ENCODE assay signal across 16 cellular contexts in the genomic region with DNA sequence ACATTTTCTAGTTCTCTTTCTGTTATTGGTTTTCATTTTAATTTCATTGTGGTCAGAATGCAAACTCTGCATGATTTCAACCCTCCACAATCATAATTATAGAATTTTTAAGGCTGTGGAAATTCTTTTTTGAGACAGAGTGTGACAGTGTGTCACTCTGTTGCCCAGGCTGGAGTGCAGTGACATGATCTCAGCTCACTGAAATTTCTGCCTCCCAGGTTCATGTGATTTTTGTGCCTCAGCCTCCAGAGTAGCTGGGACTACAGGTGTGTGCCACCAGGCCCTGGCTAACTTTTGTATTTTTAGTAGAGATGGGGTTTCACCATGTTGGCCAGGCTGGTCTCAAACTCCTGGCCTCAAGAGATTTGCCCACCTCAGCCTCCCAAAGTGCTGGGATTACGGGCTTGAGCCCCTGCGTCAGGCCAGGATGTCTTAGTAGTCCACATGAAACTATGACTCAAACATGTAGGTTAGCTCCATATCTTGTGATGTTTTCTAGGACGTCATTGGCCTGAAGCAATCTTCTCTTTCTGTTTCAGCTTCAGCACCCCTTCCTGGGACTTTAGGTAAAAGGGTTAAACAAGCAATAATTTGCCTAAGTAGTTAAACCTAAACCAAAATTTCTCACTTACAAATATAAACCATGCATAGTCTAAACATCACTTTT. TPM values are rescaled to one million over a fixed set of nuclear protein-coding genes. Genes with fewer than 3 reads are reported as not detected.
DNase-seq lines count a peak whose midpoint lies in the region; ATAC-seq and TF ChIP-seq lines count a peak whose summit lies in the region.
"Had no signal": no experiment of that assay in that cellular context is flagged by ENCODE, and none has a peak within 500 bp of the region (broad histone marks: within the 10 kb centered on the region; RNA-seq: fewer than 3 reads in every experiment).

No MANE protein-coding gene starts in this region.

- H3K4me1 ChIP-seq in testis (no peaks in the 10 kb centered on the region), esophagus muscularis mucosa (no peaks in the 10 kb centered on the region), right lobe of liver (no peaks in the 10 kb centered on the region)
- H3K4me1 ChIP-seq: BE2C had no signal

- peaks cover 12% of the 10 kb centered on the region for H3K36me3 Mint-ChIP-seq in activated naive CD4-positive, alpha-beta T cell treated with anti-CD3 and anti-CD28 coated beads, Interleukin-2, amount 10 ng/mL, durations not matched to agents 7 days and 5 days

- H3K27ac ChIP-seq in testis (no peak overlapping the region), esophagus muscularis mucosa (replicated peaks in 1 of 4) (no peak overlapping the region), right lobe of liver (no peak overlapping the region)
- H3K27ac ChIP-seq: KMS-11 had no signal

- no peak overlapping the region for H3K4me3 Mint-ChIP-seq in activated naive CD4-positive, alpha-beta T cell treated with anti-CD3 and anti-CD28 coated beads, Interleukin-2, amount 10 ng/mL, durations not matched to agents 7 days and 5 days
- H3K4me3 Mint-ChIP-seq: T-helper 17 cell had no signal

- H3K4me1 Mint-ChIP-seq in activated naive CD4-positive, alpha-beta T cell treated with anti-CD3 and anti-CD28 coated beads, Interleukin-2, amount 10 ng/mL, durations not matched to agents 7 days and 5 days, result no peaks in the 10 kb centered on the region
- H3K4me1 Mint-ChIP-seq: T-helper 17 cell had no signal

- H3K9me3 ChIP-seq in testis (no peaks in the 10 kb centered on the region), esophagus muscularis mucosa (peaks cover 0 to 13% (median 10%) of the 10 kb centered on the region in 4 donors), right lobe of liver (peaks cover 0 to 3% (median 0%) of the 10 kb centered on the region in 4 donors)
- H3K9me3 ChIP-seq: BE2C had no signal

- no peaks in the 10 kb centered on the region for H3K36me3 ChIP-seq in testis (ENCODE audit: low read depth, missing control alignments)
- no peaks in the 10 kb centered on the region for H3K36me3 ChIP-seq in esophagus muscularis mucosa
- no peaks in the 10 kb centered on the region for H3K36me3 ChIP-seq in right lobe of liver
- H3K36me3 ChIP-seq: BE2C had no signal

- TF ChIP-seq POLR2A in testis (IDR thresholded peaks at IDR 0.05) (no peak), esophagus muscularis mucosa (IDR thresholded peaks at IDR 0.05; ENCODE audit: low read depth) (no peak), right lobe of liver (IDR thresholded peaks at IDR 0.05) (no peak)

- H3K9me3 Mint-ChIP-seq in activated naive CD4-positive, alpha-beta T cell treated with anti-CD3 and anti-CD28 coated beads, Interleukin-2, amount 10 ng/mL, durations not matched to agents 7 days and 5 days, result peaks cover 23% of the 10 kb centered on the region

- TF ChIP-seq EP300 in esophagus muscularis mucosa (IDR thresholded peaks at IDR 0.05), result no peak

- no peak overlapping the region for H3K4me3 ChIP-seq in testis
- H3K4me3 ChIP-seq in esophagus muscularis mucosa, result no peak overlapping the region
- H3K4me3 ChIP-seq in right lobe of liver, result no peak overlapping the region

- H3K27ac Mint-ChIP-seq in activated naive CD4-positive, alpha-beta T cell treated with anti-CD3 and anti-CD28 coated beads, Interleukin-2, amount 10 ng/mL, durations not matched to agents 7 days and 5 days, result no peak overlapping the region
- H3K27ac Mint-ChIP-seq: T-helper 17 cell had no signal

- TF ChIP-seq CTCF in testis (IDR thresholded peaks at IDR 0.05) (no peak), esophagus muscularis mucosa (IDR thresholded peaks at IDR 0.05) (no peak), right lobe of liver (IDR thresholded peaks at IDR 0.05) (no peak)

- H3K27me3 ChIP-seq in testis, result no peaks in the 10 kb centered on the region
- H3K27me3 ChIP-seq in esophagus muscularis mucosa, result no peaks in the 10 kb centered on the region
- H3K27me3 ChIP-seq in right lobe of liver, result no peaks in the 10 kb centered on the region
- H3K27me3 ChIP-seq: BE2C had no signal

- WGBS in testis, 2 donors, result 75 to 84% methylated on average over 3 of the region's 3 CpGs
- 98% methylated on average over 3 of the region's 3 CpGs for WGBS in esophagus muscularis mucosa
- WGBS in right lobe of liver (ENCODE audit: insufficient coverage, low coverage, low lambda C conversion rate, missing lambda C conversion rate), result 81% methylated on average over 3 of the region's 3 CpGs

- intact Hi-C loops in testis (cut with DNase I; ENCODE audit: low total_unique reads) (no loop called here), esophagus muscularis mucosa (cut with DNase I) (no loop called here), right lobe of liver (cut with DNase I) (no loop called here)

- CTCF ChIA-PET in activated naive CD4-positive, alpha-beta T cell treated with anti-CD3 and anti-CD28 coated beads, Interleukin-2, amount 10 ng/mL, durations not matched to agents 7 days and 5 days (lab: Charles Lee), result no interaction called here

- no peaks in the 10 kb centered on the region for H3K27me3 Mint-ChIP-seq in activated naive CD4-positive, alpha-beta T cell treated with anti-CD3 and anti-CD28 coated beads, Interleukin-2, amount 10 ng/mL, durations not matched to agents 7 days and 5 days
- H3K27me3 Mint-ChIP-seq: T-helper 17 cell had no signal

- DNase-seq in testis (no peak), esophagus muscularis mucosa (ENCODE audit: extremely low spot score) (no peak), right lobe of liver (no peak)
- no peak for DNase-seq in activated naive CD4-positive, alpha-beta T cell treated with anti-CD3 and anti-CD28 coated beads, Interleukin-2, amount 10 ng/mL, durations not matched to agents 7 days and 5 days
- DNase-seq: activated CD4-positive, alpha-beta T cell treated with anti-CD3 and anti-CD28 coated beads for 48 hours; BE2C; effector CD8-positive, alpha-beta T cell; NCI-H2171; T-helper 17 cell had no signal

- ATAC-seq in GM18508 (IDR thresholded peaks at IDR 0.05; ENCODE audit: insufficient read depth, unreplicated experiment) (peak; percentile 84), GM19468 (IDR thresholded peaks at IDR 0.05; ENCODE audit: extremely low read depth, unreplicated experiment) (peak; percentile 82), HG02943 (IDR thresholded peaks at IDR 0.05; ENCODE audit: low read depth, unreplicated experiment) (peak; percentile 78), HG03571 (IDR thresholded peaks at IDR 0.05; ENCODE audit: unreplicated experiment) (peak; percentile 63), right lobe of liver (no peak)
- ATAC-seq: T-helper 17 cell had no signal

RNA-seq across cellular contexts. Expression of a gene that starts 47.4 kb away (rescaled TPM):
- total RNA-seq in testis, result 1 to 10 TPM; 4.4 to 5.5 TPM
- polyA plus RNA-seq in testis (ENCODE audit: insufficient read depth, low read depth, low replicate concordance), result 11.8 TPM
- total RNA-seq in esophagus muscularis mucosa, result 1 to 10 TPM in 1 of 4 donors, under 1 TPM in 1, not detected in 2; 0.39 to 2.7 TPM
- under 1 TPM; 0.25 to 0.86 (median 0.37) TPM for total RNA-seq in right lobe of liver
- total RNA-seq: kidney epithelial cell, myocyte had no signal

Comparison
In these comparisons a context has a peak if more than half of its experiments do, and no peak if none do; other contexts are left out.
1. ATAC-seq: peak in GM18508 (single experiment), GM19468 (single experiment), HG02943 (single experiment) and HG03571 (single experiment); none in right lobe of liver (0 of 4).